9 cellular contexts compared by ENCODE assay signal in the genomic region with DNA sequence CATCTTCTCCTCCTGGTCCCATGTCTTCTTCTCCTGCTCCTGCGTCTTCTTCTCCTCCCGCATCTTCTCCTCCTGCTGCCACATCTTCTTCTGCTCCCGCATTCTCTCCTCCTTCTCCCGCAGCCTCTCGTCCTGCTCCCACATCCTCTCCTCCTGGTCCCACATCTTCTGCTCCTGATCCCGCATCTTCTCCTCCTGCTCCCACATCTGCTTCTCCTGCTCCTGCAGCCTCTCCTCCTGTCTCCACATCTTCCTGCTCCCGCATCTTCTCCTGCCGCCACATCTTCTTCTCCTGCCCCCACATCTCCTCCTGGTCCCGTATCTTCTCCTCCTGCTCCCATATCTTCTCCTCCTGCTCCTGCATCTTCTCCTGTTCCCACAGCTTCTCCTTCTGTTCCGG. TPM values are rescaled to one million over a fixed set of nuclear protein-coding genes. Genes with fewer than 3 reads are reported as not detected.
"Had no signal": no experiment of that assay in that cellular context is flagged by ENCODE, and none has a peak within 500 bp of the region (broad histone marks: within the 10 kb centered on the region; RNA-seq: fewer than 3 reads in every experiment).

No MANE protein-coding gene starts in this region.

- H3K4me3 Mint-ChIP-seq: GM23338, H9 had no signal

- ATAC-seq: GM23338 had no signal

- H3K27ac Mint-ChIP-seq: GM23338, H9 had no signal

- H3K4me1 Mint-ChIP-seq: GM23338 had no signal

- H3K4me3 ChIP-seq: GM23338 had no signal

- FAIRE-seq: H1, H54, HTR-8/SVneo had no signal

- DNase-seq: H9, HCEC 1CT, IMR-90, KBM-7 had no signal

RNA-seq across cellular contexts. Expression of gene GOLGA6L2, which starts 6.4 kb away (rescaled TPM):
- total RNA-seq: GM23338, H1, H9, HT-29, IMR-90 had no signal
- polyA plus RNA-seq: GM23338, H1, IMR-90 had no signal
